In the genomic region with DNA sequence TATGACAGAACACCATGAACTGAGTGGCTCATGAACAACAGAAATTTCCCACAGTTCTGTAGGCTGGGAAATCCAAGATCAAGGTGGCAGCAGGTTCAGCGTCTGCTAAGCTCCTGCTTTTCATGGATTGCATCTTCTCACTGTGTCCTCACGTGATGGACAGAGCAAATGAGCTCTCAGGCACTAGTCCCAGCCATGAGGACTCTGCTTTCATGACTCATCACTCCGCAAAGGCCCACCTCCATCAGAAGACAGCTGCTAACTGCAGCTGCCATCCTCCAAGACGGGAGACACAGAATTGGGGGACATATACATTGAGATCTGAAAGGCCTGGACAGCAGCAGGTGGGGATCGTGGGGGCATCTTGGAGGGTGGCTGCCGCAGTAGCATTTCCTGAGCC, we compare ENCODE assay signal across 2 cellular contexts.
A peak's percentile ranks its signal among the peaks of the same experiment; 100 is the strongest.
TF ChIP-seq lines count a peak whose summit lies in the region.

No MANE protein-coding gene starts in this region.

TF ChIP-seq in IMR-90, 13 proteins besides CTCF, POLR2A, EP300 and RAD21:
- TF ChIP-seq SMC3 (IDR thresholded peaks at IDR 0.05; ENCODE audit: low read depth, low read length), result no peak
- TF ChIP-seq, protein P1, sequence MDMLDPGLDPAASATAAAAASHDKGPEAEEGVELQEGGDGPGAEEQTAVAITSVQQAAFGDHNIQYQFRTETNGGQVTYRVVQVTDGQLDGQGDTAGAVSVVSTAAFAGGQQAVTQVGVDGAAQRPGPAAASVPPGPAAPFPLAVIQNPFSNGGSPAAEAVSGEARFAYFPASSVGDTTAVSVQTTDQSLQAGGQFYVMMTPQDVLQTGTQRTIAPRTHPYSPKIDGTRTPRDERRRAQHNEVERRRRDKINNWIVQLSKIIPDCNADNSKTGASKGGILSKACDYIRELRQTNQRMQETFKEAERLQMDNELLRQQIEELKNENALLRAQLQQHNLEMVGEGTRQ (IDR thresholded peaks at IDR 0.05; ENCODE audit: low read depth, low read length), result peak; percentile 38; the same call in 1 of the 2 replicates

TF ChIP-seq in GM23338, 12 proteins besides CTCF, POLR2A, EP300 and RAD21:
- TF ChIP-seq EZH2 (IDR thresholded peaks at IDR 0.05; ENCODE audit: low read depth, unreplicated experiment) (no peak), NANOG (IDR thresholded peaks at IDR 0.05; ENCODE audit: borderline replicate concordance) (no peak), ZNF114 (CRISPR knock-in tag; IDR thresholded peaks at IDR 0.05) (no peak), STAT1 (IDR thresholded peaks at IDR 0.05; ENCODE audit: unreplicated experiment) (no peak), JUNB (IDR thresholded peaks at IDR 0.05; ENCODE audit: unreplicated experiment) (no peak), EZH2phosphoT487 (IDR thresholded peaks at IDR 0.05; ENCODE audit: unreplicated experiment) (no peak), ZNF331 (CRISPR knock-in tag; IDR thresholded peaks at IDR 0.05; ENCODE audit: low read depth) (no peak), POLR2AphosphoS5 (IDR thresholded peaks at IDR 0.05; ENCODE audit: low read depth) (no peak), CREB1 (CRISPR knock-in tag; IDR thresholded peaks at IDR 0.05; ENCODE audit: low read depth) (no peak)
- TF ChIP-seq, protein P2, sequence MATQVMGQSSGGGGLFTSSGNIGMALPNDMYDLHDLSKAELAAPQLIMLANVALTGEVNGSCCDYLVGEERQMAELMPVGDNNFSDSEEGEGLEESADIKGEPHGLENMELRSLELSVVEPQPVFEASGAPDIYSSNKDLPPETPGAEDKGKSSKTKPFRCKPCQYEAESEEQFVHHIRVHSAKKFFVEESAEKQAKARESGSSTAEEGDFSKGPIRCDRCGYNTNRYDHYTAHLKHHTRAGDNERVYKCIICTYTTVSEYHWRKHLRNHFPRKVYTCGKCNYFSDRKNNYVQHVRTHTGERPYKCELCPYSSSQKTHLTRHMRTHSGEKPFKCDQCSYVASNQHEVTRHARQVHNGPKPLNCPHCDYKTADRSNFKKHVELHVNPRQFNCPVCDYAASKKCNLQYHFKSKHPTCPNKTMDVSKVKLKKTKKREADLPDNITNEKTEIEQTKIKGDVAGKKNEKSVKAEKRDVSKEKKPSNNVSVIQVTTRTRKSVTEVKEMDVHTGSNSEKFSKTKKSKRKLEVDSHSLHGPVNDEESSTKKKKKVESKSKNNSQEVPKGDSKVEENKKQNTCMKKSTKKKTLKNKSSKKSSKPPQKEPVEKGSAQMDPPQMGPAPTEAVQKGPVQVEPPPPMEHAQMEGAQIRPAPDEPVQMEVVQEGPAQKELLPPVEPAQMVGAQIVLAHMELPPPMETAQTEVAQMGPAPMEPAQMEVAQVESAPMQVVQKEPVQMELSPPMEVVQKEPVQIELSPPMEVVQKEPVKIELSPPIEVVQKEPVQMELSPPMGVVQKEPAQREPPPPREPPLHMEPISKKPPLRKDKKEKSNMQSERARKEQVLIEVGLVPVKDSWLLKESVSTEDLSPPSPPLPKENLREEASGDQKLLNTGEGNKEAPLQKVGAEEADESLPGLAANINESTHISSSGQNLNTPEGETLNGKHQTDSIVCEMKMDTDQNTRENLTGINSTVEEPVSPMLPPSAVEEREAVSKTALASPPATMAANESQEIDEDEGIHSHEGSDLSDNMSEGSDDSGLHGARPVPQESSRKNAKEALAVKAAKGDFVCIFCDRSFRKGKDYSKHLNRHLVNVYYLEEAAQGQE (IDR thresholded peaks at IDR 0.05; ENCODE audit: unreplicated experiment), result no peak
- TF ChIP-seq, protein P3, sequence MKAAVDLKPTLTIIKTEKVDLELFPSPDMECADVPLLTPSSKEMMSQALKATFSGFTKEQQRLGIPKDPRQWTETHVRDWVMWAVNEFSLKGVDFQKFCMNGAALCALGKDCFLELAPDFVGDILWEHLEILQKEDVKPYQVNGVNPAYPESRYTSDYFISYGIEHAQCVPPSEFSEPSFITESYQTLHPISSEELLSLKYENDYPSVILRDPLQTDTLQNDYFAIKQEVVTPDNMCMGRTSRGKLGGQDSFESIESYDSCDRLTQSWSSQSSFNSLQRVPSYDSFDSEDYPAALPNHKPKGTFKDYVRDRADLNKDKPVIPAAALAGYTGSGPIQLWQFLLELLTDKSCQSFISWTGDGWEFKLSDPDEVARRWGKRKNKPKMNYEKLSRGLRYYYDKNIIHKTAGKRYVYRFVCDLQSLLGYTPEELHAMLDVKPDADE (IDR thresholded peaks at IDR 0.05), result no peak
- TF ChIP-seq, protein P4, sequence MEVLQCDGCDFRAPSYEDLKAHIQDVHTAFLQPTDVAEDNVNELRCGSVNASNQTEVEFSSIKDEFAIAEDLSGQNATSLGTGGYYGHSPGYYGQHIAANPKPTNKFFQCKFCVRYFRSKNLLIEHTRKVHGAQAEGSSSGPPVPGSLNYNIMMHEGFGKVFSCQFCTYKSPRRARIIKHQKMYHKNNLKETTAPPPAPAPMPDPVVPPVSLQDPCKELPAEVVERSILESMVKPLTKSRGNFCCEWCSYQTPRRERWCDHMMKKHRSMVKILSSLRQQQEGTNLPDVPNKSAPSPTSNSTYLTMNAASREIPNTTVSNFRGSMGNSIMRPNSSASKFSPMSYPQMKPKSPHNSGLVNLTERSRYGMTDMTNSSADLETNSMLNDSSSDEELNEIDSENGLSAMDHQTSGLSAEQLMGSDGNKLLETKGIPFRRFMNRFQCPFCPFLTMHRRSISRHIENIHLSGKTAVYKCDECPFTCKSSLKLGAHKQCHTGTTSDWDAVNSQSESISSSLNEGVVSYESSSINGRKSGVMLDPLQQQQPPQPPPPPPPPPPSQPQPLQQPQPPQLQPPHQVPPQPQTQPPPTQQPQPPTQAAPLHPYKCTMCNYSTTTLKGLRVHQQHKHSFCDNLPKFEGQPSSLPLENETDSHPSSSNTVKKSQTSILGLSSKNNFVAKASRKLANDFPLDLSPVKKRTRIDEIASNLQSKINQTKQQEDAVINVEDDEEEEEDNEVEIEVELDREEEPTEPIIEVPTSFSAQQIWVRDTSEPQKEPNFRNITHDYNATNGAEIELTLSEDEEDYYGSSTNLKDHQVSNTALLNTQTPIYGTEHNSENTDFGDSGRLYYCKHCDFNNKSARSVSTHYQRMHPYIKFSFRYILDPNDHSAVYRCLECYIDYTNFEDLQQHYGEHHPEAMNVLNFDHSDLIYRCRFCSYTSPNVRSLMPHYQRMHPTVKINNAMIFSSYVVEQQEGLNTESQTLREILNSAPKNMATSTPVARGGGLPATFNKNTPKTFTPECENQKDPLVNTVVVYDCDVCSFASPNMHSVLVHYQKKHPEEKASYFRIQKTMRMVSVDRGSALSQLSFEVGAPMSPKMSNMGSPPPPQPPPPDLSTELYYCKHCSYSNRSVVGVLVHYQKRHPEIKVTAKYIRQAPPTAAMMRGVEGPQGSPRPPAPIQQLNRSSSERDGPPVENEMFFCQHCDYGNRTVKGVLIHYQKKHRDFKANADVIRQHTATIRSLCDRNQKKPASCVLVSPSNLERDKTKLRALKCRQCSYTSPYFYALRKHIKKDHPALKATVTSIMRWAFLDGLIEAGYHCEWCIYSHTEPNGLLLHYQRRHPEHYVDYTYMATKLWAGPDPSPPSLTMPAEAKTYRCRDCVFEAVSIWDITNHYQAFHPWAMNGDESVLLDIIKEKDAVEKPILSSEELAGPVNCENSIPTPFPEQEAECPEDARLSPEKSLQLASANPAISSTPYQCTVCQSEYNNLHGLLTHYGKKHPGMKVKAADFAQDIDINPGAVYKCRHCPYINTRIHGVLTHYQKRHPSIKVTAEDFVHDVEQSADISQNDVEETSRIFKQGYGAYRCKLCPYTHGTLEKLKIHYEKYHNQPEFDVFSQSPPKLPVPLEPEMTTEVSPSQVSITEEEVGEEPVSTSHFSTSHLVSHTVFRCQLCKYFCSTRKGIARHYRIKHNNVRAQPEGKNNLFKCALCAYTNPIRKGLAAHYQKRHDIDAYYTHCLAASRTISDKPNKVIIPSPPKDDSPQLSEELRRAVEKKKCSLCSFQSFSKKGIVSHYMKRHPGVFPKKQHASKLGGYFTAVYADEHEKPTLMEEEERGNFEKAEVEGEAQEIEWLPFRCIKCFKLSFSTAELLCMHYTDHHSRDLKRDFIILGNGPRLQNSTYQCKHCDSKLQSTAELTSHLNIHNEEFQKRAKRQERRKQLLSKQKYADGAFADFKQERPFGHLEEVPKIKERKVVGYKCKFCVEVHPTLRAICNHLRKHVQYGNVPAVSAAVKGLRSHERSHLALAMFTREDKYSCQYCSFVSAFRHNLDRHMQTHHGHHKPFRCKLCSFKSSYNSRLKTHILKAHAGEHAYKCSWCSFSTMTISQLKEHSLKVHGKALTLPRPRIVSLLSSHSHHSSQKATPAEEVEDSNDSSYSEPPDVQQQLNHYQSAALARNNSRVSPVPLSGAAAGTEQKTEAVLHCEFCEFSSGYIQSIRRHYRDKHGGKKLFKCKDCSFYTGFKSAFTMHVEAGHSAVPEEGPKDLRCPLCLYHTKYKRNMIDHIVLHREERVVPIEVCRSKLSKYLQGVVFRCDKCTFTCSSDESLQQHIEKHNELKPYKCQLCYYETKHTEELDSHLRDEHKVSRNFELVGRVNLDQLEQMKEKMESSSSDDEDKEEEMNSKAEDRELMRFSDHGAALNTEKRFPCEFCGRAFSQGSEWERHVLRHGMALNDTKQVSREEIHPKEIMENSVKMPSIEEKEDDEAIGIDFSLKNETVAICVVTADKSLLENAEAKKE (CRISPR knock-in tag; IDR thresholded peaks at IDR 0.05), result no peak
